Comparison of ENCODE assay signal across 9 cellular contexts in genomic region chr14:57060276-57060956, GRCh38.
DNase-seq lines count a peak whose midpoint lies in the region; ATAC-seq and TF ChIP-seq lines count a peak whose summit lies in the region.
"Had no signal": no experiment of that assay in that cellular context is flagged by ENCODE, and none has a peak within 500 bp of the region (broad histone marks: within the 10 kb centered on the region; RNA-seq: fewer than 3 reads in every experiment).

No MANE protein-coding gene starts in this region.

- peak overlapping the region; percentile 42 for H3K9ac ChIP-seq in MM.1S (ENCODE audit: low read length)

- no peaks in the 10 kb centered on the region for H3K9me2 ChIP-seq in MM.1S (replicated peaks; ENCODE audit: insufficient read depth, low read length)

- peaks cover 27% of the 10 kb centered on the region for H3F3A ChIP-seq in MM.1S (ENCODE audit: insufficient read depth, low read length)

- peak; percentile 94 for ATAC-seq in GM18517 (IDR thresholded peaks at IDR 0.05; ENCODE audit: unreplicated experiment)
- peak; percentile 92 for ATAC-seq in GM21786 (IDR thresholded peaks at IDR 0.05; ENCODE audit: unreplicated experiment)
- ATAC-seq in foreskin keratinocyte, result peak; percentile 63
- no peak for ATAC-seq in upper lobe of left lung (ENCODE audit: low FRiP score in 2 of 2)
- ATAC-seq in aorta (ENCODE audit: low FRiP score), result no peak

- intact Hi-C loops in aorta (cut with DNase I), result no loop called here

- no peak for TF ChIP-seq POLR2A in upper lobe of left lung (IDR thresholded peaks at IDR 0.05)

- no peak for TF ChIP-seq EP300 in upper lobe of left lung (IDR thresholded peaks at IDR 0.05)

- H3K4me3 ChIP-seq in MM.1S (ENCODE audit: low read length) (peak overlapping the region; percentile 12; the same call in 1 of the 2 replicates), upper lobe of left lung (no peak overlapping the region), aorta (ENCODE audit: low read length in 2 of 2) (no peak overlapping the region)
- H3K4me3 ChIP-seq: dorsolateral prefrontal cortex had no signal

- whole genome bisulfite sequencing in upper lobe of left lung, 2 donors, result 58 to 63% methylated on average over 6 of the region's 6 CpGs
- WGBS in aorta, 2 donors, result 70 to 77% methylated on average over 6 of the region's 6 CpGs

- DNase-seq in MM.1S (peak; percentile 83), foreskin keratinocyte (peak; percentile 9 to 42), DMS 273 treated with DMSO at 0.1 percent for 48 hours (lab: John Stamatoyannopoulos, UW) (no peak), upper lobe of left lung (no peak), A172 (ENCODE audit: low spot score) (no peak), aorta (no peak)

- peak overlapping the region; percentile 96 for H3K27ac ChIP-seq in MM.1S (ENCODE audit: low read length)
- no peak overlapping the region for H3K27ac ChIP-seq in foreskin keratinocyte
- no peak overlapping the region for H3K27ac ChIP-seq in upper lobe of left lung
- H3K27ac ChIP-seq in aorta (ENCODE audit: low read depth in 1 of 2, low read length in 2 of 2), result no peak overlapping the region
- H3K27ac ChIP-seq: dorsolateral prefrontal cortex had no signal

- peak overlapping the region; percentile 38; the same call in 1 of the 2 replicates for H2AFZ ChIP-seq in MM.1S (ENCODE audit: low read length)

- no peaks in the 10 kb centered on the region for H3K79me2 ChIP-seq in MM.1S (ENCODE audit: low read length)

- H3K9me3 ChIP-seq in MM.1S (replicated peaks; ENCODE audit: insufficient read depth, low read length) (no peaks in the 10 kb centered on the region), upper lobe of left lung (no peaks in the 10 kb centered on the region), aorta (ENCODE audit: control insufficient read depth, low read length) (no peaks in the 10 kb centered on the region)

- H3K4me1 ChIP-seq in MM.1S (ENCODE audit: low read length), result peaks cover 38% of the 10 kb centered on the region
- H3K4me1 ChIP-seq in foreskin keratinocyte, result no peaks in the 10 kb centered on the region
- peaks cover 0 to 3% (median 0%) of the 10 kb centered on the region in 4 donors for H3K4me1 ChIP-seq in upper lobe of left lung
- no peaks in the 10 kb centered on the region for H3K4me1 ChIP-seq in aorta (ENCODE audit: control insufficient read depth in 1 of 2, insufficient read depth in 2 of 2, low read length in 2 of 2)

- H4K20me1 ChIP-seq in MM.1S (ENCODE audit: insufficient read depth, low read length), result no peaks in the 10 kb centered on the region

- H3K36me3 ChIP-seq in MM.1S (replicated peaks; ENCODE audit: insufficient read depth, low read length) (no peaks in the 10 kb centered on the region), upper lobe of left lung (no peaks in the 10 kb centered on the region), aorta (ENCODE audit: control insufficient read depth in 1 of 2, insufficient read depth in 2 of 2, low read length in 1 of 2) (no peaks in the 10 kb centered on the region)

- H3K27me3 ChIP-seq in MM.1S (replicated peaks; ENCODE audit: insufficient read depth, low read length) (no peaks in the 10 kb centered on the region), foreskin keratinocyte (no peaks in the 10 kb centered on the region), upper lobe of left lung (no peaks in the 10 kb centered on the region), aorta (ENCODE audit: control insufficient read depth in 1 of 2, insufficient read depth in 2 of 2, low read length in 1 of 2) (no peaks in the 10 kb centered on the region)
- H3K27me3 ChIP-seq: dorsolateral prefrontal cortex had no signal

- peak overlapping the region; percentile 61 for H3K4me2 ChIP-seq in MM.1S (ENCODE audit: low read depth, low read length)

- TF ChIP-seq CTCF in MM.1S (IDR thresholded peaks at IDR 0.05; ENCODE audit: low read length), result no peak
- no peak for TF ChIP-seq CTCF in foreskin keratinocyte (conservative IDR thresholded peaks at IDR 0.05)
- no peak for TF ChIP-seq CTCF in upper lobe of left lung (IDR thresholded peaks at IDR 0.05)

Comparison
In these comparisons a context has a peak if more than half of its experiments do, and no peak if none do; other contexts are left out.
1. ATAC-seq: peak in GM18517 (single experiment), GM21786 (single experiment) and foreskin keratinocyte (single experiment); none in upper lobe of left lung (0 of 2) and aorta (single experiment).
2. DNase-seq: peak in MM.1S (single experiment) and foreskin keratinocyte (2 of 2); none in DMS 273 treated with DMSO at 0.1 percent for 48 hours (single experiment), upper lobe of left lung (0 of 2), A172 (single experiment) and aorta (0 of 2).